16 cellular contexts compared by ENCODE assay signal in genomic region chr7:18498327-18498726, GRCh38. TPM values are rescaled to one million over a fixed set of nuclear protein-coding genes. Genes with fewer than 3 reads are reported as not detected.
DNase-seq lines count a peak whose midpoint lies in the region; FAIRE-seq and TF ChIP-seq lines count a peak whose summit lies in the region.
"Had no signal": no experiment of that assay in that cellular context is flagged by ENCODE, and none has a peak within 500 bp of the region (broad histone marks: within the 10 kb centered on the region; RNA-seq: fewer than 3 reads in every experiment).

No MANE protein-coding gene starts in this region.

- H3F3A ChIP-seq in neural progenitor cell (ENCODE audit: low read depth), result peaks cover 20% of the 10 kb centered on the region

- no peak for DNase-seq in GM12892 (ENCODE audit: insufficient read length)
- DNase-seq in neural progenitor cell (ENCODE audit: low spot score), result no peak
- DNase-seq in thyroid gland, result no peak
- DNase-seq in cortex of kidney (lab: John Stamatoyannopoulos, UW), result no peak
- no peak for DNase-seq in SHP77 treated with DMSO at 0.1 percent for 48 hours (lab: John Stamatoyannopoulos, UW)
- no peak for DNase-seq in HPDE6-E6E7 (ENCODE audit: extremely low spot score)
- DNase-seq: activated CD8-positive, alpha-beta memory T cell treated with anti-CD3 and anti-CD28 coated beads, Interleukin-2, amount 10 ng/mL, durations not matched to agents 7 days and 5 days; activated gamma-delta T cell treated with Interleukin-2 at 50 U/mL for 16 hours; NCI-H1105 treated with DMSO at 0.1 percent for 48 hours; nucleus accumbens; small intestine; SW 1271 had no signal

- peak overlapping the region in 7 of 11 experiments; percentile 4 to 76 (median 19); a peak in 7 of 22 replicates for H3K27ac ChIP-seq in BLaER1 treated with 17β-estradiol and CSF1 and Interleukin-3, amounts not matched to agents 10 nM and 100 nM
- H3K27ac ChIP-seq in VCaP (peak overlapping the region; percentile 70), neural progenitor cell (no peak overlapping the region), thyroid gland (no peak overlapping the region)
- H3K27ac ChIP-seq: PC-9 had no signal

- WGBS in thyroid gland, 2 donors, result 84 to 85% methylated on average over 2 of the region's 2 CpGs

- H3K27me3 ChIP-seq in BLaER1 treated with 17β-estradiol and CSF1 and Interleukin-3, amounts not matched to agents 10 nM and 100 nM, result peaks cover 0 to 20% (median 0%) of the 10 kb centered on the region in 11 experiments; a peak in 3 of 22 replicates
- H3K27me3 ChIP-seq in neural progenitor cell (no peaks in the 10 kb centered on the region), thyroid gland (no peaks in the 10 kb centered on the region)

- H4K20me1 ChIP-seq in BLaER1 treated with 17β-estradiol and CSF1 and Interleukin-3, amounts not matched to agents 10 nM and 100 nM, result peaks cover 0 to 13% (median 0%) of the 10 kb centered on the region in 11 experiments; a peak in 2 of 22 replicates
- no peaks in the 10 kb centered on the region for H4K20me1 ChIP-seq in neural progenitor cell (ENCODE audit: low read depth)

- H3K4me3 Mint-ChIP-seq in neural progenitor cell, result peak overlapping the region; percentile 57
- H3K4me3 Mint-ChIP-seq: activated CD8-positive, alpha-beta memory T cell treated with anti-CD3 and anti-CD28 coated beads, Interleukin-2, amount 10 ng/mL, durations not matched to agents 7 days and 5 days had no signal

- intact Hi-C loops in thyroid gland (cut with DNase I), result no loop called here

- H3K27ac Mint-ChIP-seq in neural progenitor cell, result no peak overlapping the region
- H3K27ac Mint-ChIP-seq: activated CD8-positive, alpha-beta memory T cell treated with anti-CD3 and anti-CD28 coated beads, Interleukin-2, amount 10 ng/mL, durations not matched to agents 7 days and 5 days; WTC11 had no signal

- H3K4me2 ChIP-seq in BLaER1 treated with 17β-estradiol and CSF1 and Interleukin-3, amounts not matched to agents 10 nM and 100 nM, result peak overlapping the region; percentile 0 to 98 (median 94); a peak in 19 of 22 replicates
- peak overlapping the region; percentile 21 for H3K4me2 ChIP-seq in neural progenitor cell
- H3K4me2 ChIP-seq: PC-9 had no signal

- peak; percentile 33 for FAIRE-seq in GM12892 (lab: Jason Lieb, UNC)
- FAIRE-seq: small intestine had no signal

- H3K4me1 ChIP-seq in BLaER1 treated with 17β-estradiol and CSF1 and Interleukin-3, amounts not matched to agents 10 nM and 100 nM, result peaks cover 48 to 96% (median 69%) of the 10 kb centered on the region in 10 experiments
- H3K4me1 ChIP-seq in neural progenitor cell (peaks cover 34% of the 10 kb centered on the region), thyroid gland (peaks cover 0 to 9% of the 10 kb centered on the region in 2 donors)

- peak overlapping the region in 5 of 11 experiments; percentile 9 to 84 (median 79); a peak in 8 of 22 replicates for H3K9ac ChIP-seq in BLaER1 treated with 17β-estradiol and CSF1 and Interleukin-3, amounts not matched to agents 10 nM and 100 nM
- no peak overlapping the region for H3K9ac ChIP-seq in neural progenitor cell

- peaks cover 1% of the 10 kb centered on the region for H3K36me3 Mint-ChIP-seq in neural progenitor cell
- H3K36me3 Mint-ChIP-seq: activated CD8-positive, alpha-beta memory T cell treated with anti-CD3 and anti-CD28 coated beads, Interleukin-2, amount 10 ng/mL, durations not matched to agents 7 days and 5 days; WTC11 had no signal

- H3K36me3 ChIP-seq in BLaER1 treated with 17β-estradiol and CSF1 and Interleukin-3, amounts not matched to agents 10 nM and 100 nM, result peaks cover 0 to 12% (median 0%) of the 10 kb centered on the region in 11 experiments; a peak in 4 of 22 replicates
- H3K36me3 ChIP-seq in neural progenitor cell (no peaks in the 10 kb centered on the region), thyroid gland (no peaks in the 10 kb centered on the region)

- H3K9me3 ChIP-seq in BLaER1 treated with 17β-estradiol and CSF1 and Interleukin-3, amounts not matched to agents 10 nM and 100 nM (replicated peaks in 1 of 11), result no peaks in the 10 kb centered on the region; a peak in 1 of 22 replicates
- H3K9me3 ChIP-seq in neural progenitor cell (ENCODE audit: low read depth) (no peaks in the 10 kb centered on the region), thyroid gland (no peaks in the 10 kb centered on the region)

- no peak overlapping the region for H2AFZ ChIP-seq in neural progenitor cell (replicated peaks)
- H2AFZ ChIP-seq: PC-9 had no signal

- H3K4me1 Mint-ChIP-seq in neural progenitor cell, result peaks cover 53% of the 10 kb centered on the region

- H3K79me2 ChIP-seq in neural progenitor cell (ENCODE audit: low read depth), result no peaks in the 10 kb centered on the region

- no peak for TF ChIP-seq CTCF in VCaP (conservative IDR thresholded peaks at IDR 0.05)
- no peak for TF ChIP-seq CTCF in neural progenitor cell (IDR thresholded peaks at IDR 0.05)
- TF ChIP-seq CTCF in thyroid gland (IDR thresholded peaks at IDR 0.05), result no peak

- H3K27me3 Mint-ChIP-seq in neural progenitor cell (ENCODE audit: insufficient read depth, low read depth), result peaks cover 2% of the 10 kb centered on the region
- H3K27me3 Mint-ChIP-seq: activated CD8-positive, alpha-beta memory T cell treated with anti-CD3 and anti-CD28 coated beads, Interleukin-2, amount 10 ng/mL, durations not matched to agents 7 days and 5 days had no signal

- H3K9me3 Mint-ChIP-seq in neural progenitor cell, result no peaks in the 10 kb centered on the region
- H3K9me3 Mint-ChIP-seq: WTC11 had no signal

- peak overlapping the region in 6 of 10 experiments; percentile 4 to 84 (median 64); a peak in 9 of 20 replicates for H3K4me3 ChIP-seq in BLaER1 treated with 17β-estradiol and CSF1 and Interleukin-3, amounts not matched to agents 10 nM and 100 nM
- no peak overlapping the region for H3K4me3 ChIP-seq in neural progenitor cell
- no peak overlapping the region for H3K4me3 ChIP-seq in thyroid gland (replicated peaks in 1 of 3)
- H3K4me3 ChIP-seq: PC-9 had no signal

- no peak for TF ChIP-seq POLR2A in GM12892 (IDR thresholded peaks at IDR 0.05; ENCODE audit: low read depth, low read length)
- no peak for TF ChIP-seq POLR2A in thyroid gland (IDR thresholded peaks at IDR 0.05)

RNA-seq across cellular contexts. Expression of gene HDAC9, which starts 2.8 kb away (rescaled TPM):
- polyA plus RNA-seq in GM12892 (2012; ENCODE audit: missing spikeins), result 21.3 TPM
- total RNA-seq in neural progenitor cell (ENCODE audit: low replicate concordance) (16.0 and 28.6 TPM in 2 replicates), thyroid gland (10 to 100 TPM in 1 of 4 donors, 1 to 10 TPM in 3; 5.4 to 28.2 (median 7.2) TPM)

Comparison
In these comparisons a context has a peak if more than half of its experiments do, and no peak if none do; other contexts are left out.
1. H3K27ac ChIP-seq: peak in BLaER1 treated with 17β-estradiol and CSF1 and Interleukin-3, amounts not matched to agents 10 nM and 100 nM (7 of 11) and VCaP (single experiment); none in neural progenitor cell (single experiment) and thyroid gland (0 of 3).
2. H3K4me3 ChIP-seq: peak in BLaER1 treated with 17β-estradiol and CSF1 and Interleukin-3, amounts not matched to agents 10 nM and 100 nM (6 of 10); none in neural progenitor cell (single experiment) and thyroid gland (0 of 3).